In genomic region chr5:126354012-126354856, GRCh38 we compare ENCODE assay signal across 8 cellular contexts.
DNase-seq lines count a peak whose midpoint lies in the region; ATAC-seq and TF ChIP-seq lines count a peak whose summit lies in the region.

No MANE protein-coding gene starts in this region.

- no peak for TF ChIP-seq POLR2A in NB4 (IDR thresholded peaks at IDR 0.05; ENCODE audit: extremely low read depth, insufficient read length)

- H3K36me3 ChIP-seq in H7 (replicated peaks; ENCODE audit: control insufficient read depth, insufficient read depth, low read length), result no peaks in the 10 kb centered on the region

- POLR2A ChIA-PET in activated B cell treated with CpG ODN at 0.5 μM for 24 hours (lab: Charles Lee), result no interaction called here

- peaks cover 14% of the 10 kb centered on the region for H3K4me1 ChIP-seq in foreskin keratinocyte

- peaks cover 4% of the 10 kb centered on the region for H3K4me1 Mint-ChIP-seq in activated B cell treated with CpG ODN at 0.5 μM for 24 hours

- no peaks in the 10 kb centered on the region for H3K9me3 Mint-ChIP-seq in activated B cell treated with CpG ODN at 0.5 μM for 24 hours

- CTCF ChIA-PET in activated B cell treated with CpG ODN at 0.5 μM for 24 hours (lab: Charles Lee), result interaction anchor here (0.9 to 1.9 kb wide), 4 partner anchors 146 to 187 kb away, joined by 3 to 5 read pairs (median 4); no protein-coding TSS in a partner anchor

- H3K4me3 ChIP-seq in AG10803 (ENCODE audit: low read length) (peak overlapping the region; percentile 47), NB4 (ENCODE audit: low read depth, low read length) (no peak overlapping the region), H7 (ENCODE audit: insufficient read depth, low read depth, low read length) (no peak overlapping the region)

- H3K27me3 ChIP-seq in foreskin keratinocyte (no peaks in the 10 kb centered on the region), H7 (ENCODE audit: control insufficient read depth, insufficient read depth, low read length) (no peaks in the 10 kb centered on the region)

- ATAC-seq in GM18502 (IDR thresholded peaks at IDR 0.05; ENCODE audit: poor library complexity, unreplicated experiment) (peak; percentile 42), activated B cell treated with CpG ODN at 0.5 μM for 24 hours (ENCODE audit: low read depth) (peak; percentile 42), foreskin keratinocyte (peak; percentile 76), HG03565 (IDR thresholded peaks at IDR 0.05; ENCODE audit: unreplicated experiment) (no peak)

- no peaks in the 10 kb centered on the region for H3K36me3 Mint-ChIP-seq in activated B cell treated with CpG ODN at 0.5 μM for 24 hours (ENCODE audit: low read depth)

- intact Hi-C loops in activated B cell treated with CpG ODN at 0.5 μM for 24 hours (cut with micrococcal nuclease), result loop anchor here (1.0 to 5.0 kb wide), 4 partner anchors 147 to 1138 kb away; no protein-coding TSS in a partner anchor

- H3K27ac Mint-ChIP-seq in activated B cell treated with CpG ODN at 0.5 μM for 24 hours, result no peak overlapping the region

- peak; percentile 99 for DNase-seq in AG10803 (ENCODE audit: low read depth)
- DNase-seq in NB4 (ENCODE audit: low read depth), result peak; percentile 53
- no peak for DNase-seq in activated B cell treated with CpG ODN at 0.5 μM for 24 hours
- peak; percentile 92 to 97 for DNase-seq in foreskin keratinocyte
- peak; percentile 93 for DNase-seq in pons (ENCODE audit: low spot score)
- DNase-seq in H7, result no peak

- H3K27me3 Mint-ChIP-seq in activated B cell treated with CpG ODN at 0.5 μM for 24 hours, result peaks cover 21% of the 10 kb centered on the region

- TF ChIP-seq CTCF in AG10803 (conservative IDR thresholded peaks at IDR 0.05; ENCODE audit: low read length) (peak; percentile 63), NB4 (IDR thresholded peaks at IDR 0.05; ENCODE audit: low read depth, low read length) (no peak), activated B cell treated with CpG ODN at 0.5 μM for 24 hours (IDR thresholded peaks at IDR 0.05) (no peak), foreskin keratinocyte (conservative IDR thresholded peaks at IDR 0.05) (peak; percentile 91)

- peak overlapping the region; percentile 74 for H3K27ac ChIP-seq in foreskin keratinocyte

- H3K4me3 Mint-ChIP-seq in activated B cell treated with CpG ODN at 0.5 μM for 24 hours, result no peak overlapping the region

Comparison
In these comparisons a context has a peak if more than half of its experiments do, and no peak if none do; other contexts are left out.
1. DNase-seq: peak in AG10803 (single experiment), NB4 (single experiment), foreskin keratinocyte (2 of 2) and pons (single experiment); none in activated B cell treated with CpG ODN at 0.5 μM for 24 hours (single experiment) and H7 (single experiment).
2. CTCF ChIP-seq: peak in AG10803 (single experiment) and foreskin keratinocyte (single experiment); none in NB4 (single experiment) and activated B cell treated with CpG ODN at 0.5 μM for 24 hours (single experiment).